In the genomic region with DNA sequence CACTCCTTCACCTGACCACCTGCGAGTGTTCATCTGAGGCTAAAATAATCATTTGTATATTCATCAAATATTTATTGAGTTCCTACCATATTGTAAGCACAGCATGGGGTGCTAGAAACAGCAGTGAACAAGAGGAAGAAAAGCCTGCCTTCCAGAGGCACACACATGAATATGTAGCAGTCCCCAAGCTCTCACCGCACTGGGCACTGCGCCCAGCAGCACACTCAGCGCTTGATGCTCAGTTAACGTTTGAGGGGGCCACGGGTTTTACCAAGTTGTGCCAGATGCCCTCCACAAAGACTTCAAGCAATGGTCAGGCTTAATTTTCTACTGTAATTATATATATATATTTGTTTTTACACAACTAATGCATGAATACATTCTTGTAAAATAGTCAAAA, we compare ENCODE assay signal across 28 cellular contexts. TPM values are rescaled to one million over a fixed set of nuclear protein-coding genes. Genes with fewer than 3 reads are reported as not detected.
DNase-seq lines count a peak whose midpoint lies in the region; ATAC-seq, FAIRE-seq and TF ChIP-seq lines count a peak whose summit lies in the region.
"Had no signal": no experiment of that assay in that cellular context is flagged by ENCODE, and none has a peak within 500 bp of the region (broad histone marks: within the 10 kb centered on the region; RNA-seq: fewer than 3 reads in every experiment).

No MANE protein-coding gene starts in this region.

- peak overlapping the region in 1 of 2 donors; percentile 29 for H3K27ac Mint-ChIP-seq in activated naive CD4-positive, alpha-beta T cell treated with anti-CD3 and anti-CD28 coated beads, Interleukin-2, amount 50 U/mL, for 72 hours
- H3K27ac Mint-ChIP-seq: activated CD8-positive, alpha-beta memory T cell treated with anti-CD3 and anti-CD28 coated beads, Interleukin-2, amount 10 ng/mL, durations not matched to agents 7 days and 5 days; nephron; type B pancreatic cell had no signal

- no peaks in the 10 kb centered on the region for H3K4me1 ChIP-seq in pancreas
- H3K4me1 ChIP-seq: adrenal gland, breast epithelium, SJSA1 had no signal

- TF ChIP-seq CTCF in pancreas (IDR thresholded peaks at IDR 0.05) = no peak

- H3K27ac ChIP-seq in pancreas = no peak overlapping the region
- H3K27ac ChIP-seq: adrenal gland, breast epithelium, RWPE1, SJSA1 had no signal

- no peaks in the 10 kb centered on the region for H3K36me3 ChIP-seq in pancreas
- H3K36me3 ChIP-seq: adrenal gland, breast epithelium, SJSA1 had no signal

- ATAC-seq in activated naive CD4-positive, alpha-beta T cell treated with anti-CD3 and anti-CD28 coated beads, Interleukin-2, amount 50 U/mL, for 72 hours = no peak
- no peak for ATAC-seq in pancreas
- ATAC-seq: activated CD8-positive, alpha-beta memory T cell treated with anti-CD3 and anti-CD28 coated beads, Interleukin-2, amount 10 ng/mL, durations not matched to agents 7 days and 5 days; activated T-cell treated with anti-CD3 and anti-CD28 coated beads, Interleukin-2, amount 50 U/mL, for 4 hours; T-cell had no signal

- peaks cover 0 to 8% of the 10 kb centered on the region in 2 donors for H3K36me3 Mint-ChIP-seq in activated naive CD4-positive, alpha-beta T cell treated with anti-CD3 and anti-CD28 coated beads, Interleukin-2, amount 50 U/mL, for 72 hours

- 73 to 79% methylated on average over 6 of the region's 6 CpGs for WGBS in pancreas, 2 donors

- intact Hi-C loops in pancreas (cut with DNase I) = no loop called here

- H3K9me3 ChIP-seq in pancreas = no peaks in the 10 kb centered on the region
- H3K9me3 ChIP-seq: adrenal gland, breast epithelium, SJSA1 had no signal

- no peak overlapping the region for H3K4me3 ChIP-seq in pancreas
- H3K4me3 ChIP-seq: adrenal gland, breast epithelium, SJSA1 had no signal

- H3K27me3 ChIP-seq in pancreas = no peaks in the 10 kb centered on the region
- H3K27me3 ChIP-seq: adrenal gland, breast epithelium, SJSA1 had no signal

- DNase-seq in NCI-H2171 treated with DMSO at 0.1 percent for 48 hours (lab: John Stamatoyannopoulos, UW) = peak; percentile 41
- no peak for DNase-seq in NCI-H2171 (lab: John Stamatoyannopoulos, UW)
- DNase-seq in NCI-H345 (lab: John Stamatoyannopoulos, UW) = peak; percentile 59
- peak; percentile 95 for DNase-seq in astrocyte of the hippocampus (ENCODE audit: low read depth, low spot score)
- DNase-seq in ureter (ENCODE audit: low spot score) = peak; percentile 18
- no peak for DNase-seq in activated naive CD4-positive, alpha-beta T cell treated with anti-CD3 and anti-CD28 coated beads, Interleukin-2, amount 50 U/mL, for 72 hours (ENCODE audit: low spot score in 2 of 2)
- DNase-seq in SK-N-DZ (ENCODE audit: low spot score) = no peak
- no peak for DNase-seq in pancreas
- DNase-seq: activated CD4-positive, alpha-beta T cell treated with anti-CD3 and anti-CD28 coated beads, Interleukin-2, amount 50 U/mL, for 1 hour; activated CD8-positive, alpha-beta memory T cell treated with anti-CD3 and anti-CD28 coated beads, Interleukin-2, amount 10 ng/mL, durations not matched to agents 7 days and 5 days; activated naive CD4-positive, alpha-beta T cell; activated T-cell treated with anti-CD3 and anti-CD28 coated beads, Interleukin-2, amount 50 U/mL, for 4 hours; adrenal gland; AML-193; CD4-positive, alpha-beta memory T cell; mammary epithelial cell; NCI-H1930; NCI-H2227 treated with DMSO at 0.1 percent for 48 hours; NCI-H82; stimulated activated CD4-positive, alpha-beta T cell treated with anti-CD3 and anti-CD28 coated beads, Interleukin-4, amount 100 ng/mL, for 4 hours; T-cell had no signal

- H3K9me3 Mint-ChIP-seq in activated naive CD4-positive, alpha-beta T cell treated with anti-CD3 and anti-CD28 coated beads, Interleukin-2, amount 50 U/mL, for 72 hours = no peaks in the 10 kb centered on the region
- H3K9me3 Mint-ChIP-seq: activated T-cell treated with anti-CD3 and anti-CD28 coated beads, Interleukin-2, amount 50 U/mL, for 4 hours; nephron; T-cell; type B pancreatic cell had no signal

- no peak for FAIRE-seq in pancreas (lab: Jason Lieb, UNC)
- FAIRE-seq: A204.1, GM12891 had no signal

RNA-seq across cellular contexts. Expression of a gene that starts 52.0 kb away (rescaled TPM):
- 7.0 TPM for total RNA-seq in ureter
- 10 to 100 TPM; 29.4 to 45.9 TPM for total RNA-seq in activated naive CD4-positive, alpha-beta T cell treated with anti-CD3 and anti-CD28 coated beads, Interleukin-2, amount 50 U/mL, for 72 hours
- 1.7 and 3.7 TPM in 2 replicates for polyA plus RNA-seq in SK-N-DZ (2014; cell fraction: cytosol; rRNA removed)
- 2.3 and 2.7 TPM in 2 replicates for polyA plus RNA-seq in SK-N-DZ (2014; cell fraction: nucleus; rRNA removed)
- total RNA-seq in pancreas = 1 to 10 TPM; 1.2 to 5.2 (median 2.2) TPM
- polyA plus RNA-seq in pancreas = under 1 TPM; 0.68 to 0.77 TPM

Comparison
In these comparisons a context has a peak if more than half of its experiments do, and no peak if none do; other contexts are left out.
1. DNase-seq: peak in NCI-H2171 treated with DMSO at 0.1 percent for 48 hours (single experiment), NCI-H345 (single experiment), astrocyte of the hippocampus (single experiment) and ureter (single experiment); none in NCI-H2171 (single experiment), activated naive CD4-positive, alpha-beta T cell treated with anti-CD3 and anti-CD28 coated beads, Interleukin-2, amount 50 U/mL, for 72 hours (0 of 2), SK-N-DZ (single experiment) and pancreas (0 of 6).